30 cellular contexts compared by ENCODE assay signal in genomic region chr1:25047506-25048240, GRCh38.
"Had no signal": no experiment of that assay in that cellular context is flagged by ENCODE, and none has a peak within 500 bp of the region (broad histone marks: within the 10 kb centered on the region; RNA-seq: fewer than 3 reads in every experiment).

No MANE protein-coding gene starts in this region.

- H3K27me3 Mint-ChIP-seq: activated B cell treated with CpG ODN at 0.5 μM for 24 hours had no signal

- ATAC-seq: activated T-cell treated with anti-CD3 and anti-CD28 coated beads, Interleukin-2, amount 50 U/mL, for 4 hours; K562; SK-N-SH treated with all-trans-retinoic acid at 6 μM for 48 hours had no signal

- DNase-seq: activated B cell treated with CpG ODN at 0.5 μM for 24 hours; activated CD4-positive, alpha-beta memory T cell treated with anti-CD3 and anti-CD28 coated beads for 36 hours; activated CD4-positive, alpha-beta T cell treated with anti-CD3 and anti-CD28 coated beads for 4 hours; activated CD4-positive, alpha-beta T cell treated with anti-CD3 and anti-CD28 coated beads, Interleukin-2, amount 50 U/mL, for 1 hour; activated CD4-positive, CD25-positive, alpha-beta regulatory T cell treated with anti-CD3 and anti-CD28 coated beads, Interleukin-2, amount 50 U/mL, for 72 hours; activated CD8-positive, alpha-beta memory T cell treated with anti-CD3 and anti-CD28 coated beads, Interleukin-2, amount 50 U/mL, for 4 hours; activated effector memory CD4-positive, alpha-beta T cell treated with Interleukin-2 at 50 U/mL for 16 hours; activated naive CD4-positive, alpha-beta T cell treated with anti-CD3 and anti-CD28 coated beads, Interleukin-2, amount 10 ng/mL, durations not matched to agents 7 days and 5 days; activated T-cell treated with anti-CD3 and anti-CD28 coated beads for 4 hours; activated T-cell treated with anti-CD3 and anti-CD28 coated beads, Interleukin-2, amount 50 U/mL, for 4 hours; caudate nucleus; NCI-H1092 treated with DMSO at 0.1 percent for 48 hours; NCI-H1417 treated with DMSO at 0.1 percent for 48 hours; NCI-H1694; NCI-H1930; NCI-H2081 treated with DMSO at 0.1 percent for 48 hours; NCI-H226; NCI-H446 treated with DMSO at 0.1 percent for 48 hours; NCI-H524; Peyer's patch; RPMI8226; SIG-M5; T-helper 1 cell; T-helper 2 cell; T-helper 9 cell had no signal

- H3K9me3 Mint-ChIP-seq: activated B cell treated with CpG ODN at 0.5 μM for 24 hours; activated naive CD4-positive, alpha-beta T cell treated with anti-CD3 and anti-CD28 coated beads, Interleukin-2, amount 10 ng/mL, durations not matched to agents 7 days and 5 days; activated T-cell treated with anti-CD3 and anti-CD28 coated beads, Interleukin-2, amount 50 U/mL, for 4 hours; activated T-helper 1 cell treated with anti-CD3 and anti-CD28 coated beads, Interleukin-12 subunit alpha, Interleukin-12 subunit beta, Interleukin-2, Interleukin-4 antibody, amounts not matched to agents 30 ng/mL and 10 ng/mL and 1 ng/mL, durations not matched to agents 14 hours and 24 hours and 36 hours had no signal

- H3K9me3 ChIP-seq: Peyer's patch had no signal

- H3K4me1 ChIP-seq: Peyer's patch had no signal

- H3K27ac Mint-ChIP-seq: activated B cell treated with CpG ODN at 0.5 μM for 24 hours; activated CD4-positive, alpha-beta memory T cell treated with anti-CD3 and anti-CD28 coated beads for 36 hours; activated naive CD4-positive, alpha-beta T cell treated with anti-CD3 and anti-CD28 coated beads, Interleukin-2, amount 10 ng/mL, durations not matched to agents 7 days and 5 days; activated T-helper 1 cell treated with anti-CD3 and anti-CD28 coated beads, Interleukin-12 subunit alpha, Interleukin-12 subunit beta, Interleukin-2, Interleukin-4 antibody, amounts not matched to agents 30 ng/mL and 10 ng/mL and 1 ng/mL, durations not matched to agents 14 hours and 24 hours and 36 hours had no signal

- H3K4me3 Mint-ChIP-seq: activated B cell treated with CpG ODN at 0.5 μM for 24 hours; activated CD4-positive, alpha-beta memory T cell treated with anti-CD3 and anti-CD28 coated beads for 36 hours; activated naive CD4-positive, alpha-beta T cell treated with anti-CD3 and anti-CD28 coated beads, Interleukin-2, amount 10 ng/mL, durations not matched to agents 7 days and 5 days; activated T-cell treated with anti-CD3 and anti-CD28 coated beads, Interleukin-2, amount 50 U/mL, for 4 hours; activated T-helper 1 cell treated with anti-CD3 and anti-CD28 coated beads, Interleukin-12 subunit alpha, Interleukin-12 subunit beta, Interleukin-2, Interleukin-4 antibody, amounts not matched to agents 30 ng/mL and 10 ng/mL and 1 ng/mL, durations not matched to agents 14 hours and 24 hours and 36 hours had no signal

- H3K36me3 Mint-ChIP-seq: activated CD4-positive, alpha-beta memory T cell treated with anti-CD3 and anti-CD28 coated beads for 36 hours; activated naive CD4-positive, alpha-beta T cell treated with anti-CD3 and anti-CD28 coated beads, Interleukin-2, amount 10 ng/mL, durations not matched to agents 7 days and 5 days; brain had no signal

- H3K4me1 Mint-ChIP-seq: activated naive CD4-positive, alpha-beta T cell treated with anti-CD3 and anti-CD28 coated beads, Interleukin-2, amount 10 ng/mL, durations not matched to agents 7 days and 5 days had no signal

- H3K27ac ChIP-seq: Peyer's patch, VCaP had no signal

- H3K27me3 ChIP-seq: Peyer's patch had no signal

- H3K36me3 ChIP-seq: Peyer's patch had no signal

- H3K4me3 ChIP-seq: K562, Peyer's patch had no signal
